8 cellular contexts compared by ENCODE assay signal in genomic region chr20:34875657-34876160, GRCh38. TPM values are rescaled to one million over a fixed set of nuclear protein-coding genes. Genes with fewer than 3 reads are reported as not detected.
DNase-seq lines count a peak whose midpoint lies in the region; ATAC-seq and TF ChIP-seq lines count a peak whose summit lies in the region.

No MANE protein-coding gene starts in this region.

- POLR2A ChIA-PET in PC-9 (lab: Charles Lee; ENCODE audit: unreplicated experiment): interaction anchor here (0.5 to 1.5 kb wide), 4 partner anchors 80 to 1250 kb away, joined by 3 to 8 read pairs (median 5); partner anchors contain the start of genes GSS and MYH7B

- H3K9me2 ChIP-seq in PC-9 (ENCODE audit: insufficient read depth): no peaks in the 10 kb centered on the region

- H3K4me1 ChIP-seq in PC-9 (replicated peaks; ENCODE audit: insufficient read depth) (peaks cover 40% of the 10 kb centered on the region), esophagus muscularis mucosa (peaks cover 35 to 73% (median 65%) of the 10 kb centered on the region in 4 donors)

- H3K4me3 ChIP-seq in PC-9: peak overlapping the region; percentile 40; the same call in 1 of the 2 replicates
- H3K4me3 ChIP-seq in esophagus muscularis mucosa: peak overlapping the region; percentile 79 to 95 (median 84)
- H3K4me3 ChIP-seq in skeletal muscle cell (ENCODE audit: low read depth, low read length): peak overlapping the region; percentile 85

- H3K27me3 ChIP-seq in PC-9 (ENCODE audit: insufficient read depth, low read depth) (no peaks in the 10 kb centered on the region), esophagus muscularis mucosa (no peaks in the 10 kb centered on the region)

- no peaks in the 10 kb centered on the region for H3K36me3 ChIP-seq in PC-9 (ENCODE audit: low read depth)
- no peaks in the 10 kb centered on the region for H3K36me3 ChIP-seq in esophagus muscularis mucosa

- TF ChIP-seq EP300 in esophagus muscularis mucosa (IDR thresholded peaks at IDR 0.05): no peak

- WGBS in esophagus muscularis mucosa: 29% methylated on average over 10 of the region's 10 CpGs

- ATAC-seq in GM18873 (IDR thresholded peaks at IDR 0.05; ENCODE audit: low FRiP score, unreplicated experiment) (peak; percentile 25), HG03565 (IDR thresholded peaks at IDR 0.05; ENCODE audit: unreplicated experiment) (no peak), HG03280 (IDR thresholded peaks at IDR 0.05; ENCODE audit: unreplicated experiment) (no peak), HG02973 (IDR thresholded peaks at IDR 0.05; ENCODE audit: unreplicated experiment) (no peak)

- TF ChIP-seq CTCF in PC-9 (conservative IDR thresholded peaks at IDR 0.05): peak; percentile 47
- peak in 1 of 3 experiments; percentile 25 for TF ChIP-seq CTCF in esophagus muscularis mucosa (IDR thresholded peaks at IDR 0.05)

- BruUV-seq in PC-9 (replicated peaks; lab: Mats Ljungman, UMichigan): no TSS peak

- peak overlapping the region; percentile 58; the same call in 1 of the 2 replicates for H2AFZ ChIP-seq in PC-9

- CTCF ChIA-PET in PC-9 (lab: Charles Lee): interaction anchor here (0.6 to 1.8 kb wide), 10 partner anchors 15 to 883 kb away, joined by 3 to 28 read pairs (median 4); partner anchors contain the start of genes GSS, MYH7B and TRPC4AP

- H3K9me3 ChIP-seq in PC-9 (ENCODE audit: insufficient read depth, low read depth): no peaks in the 10 kb centered on the region
- H3K9me3 ChIP-seq in esophagus muscularis mucosa: no peaks in the 10 kb centered on the region

- peak overlapping the region; percentile 77 for H3K4me2 ChIP-seq in PC-9

- intact Hi-C loops in PC-9 (cut with micrococcal nuclease; ENCODE audit: unreplicated experiment) (loop anchor here (1.0 to 10.0 kb wide), 7 partner anchors 32 to 393 kb away; partner anchors contain the start of genes GSS and MYH7B), esophagus muscularis mucosa (cut with DNase I) (no loop called here)

- no peak for DNase-seq in PC-9
- DNase-seq in esophagus muscularis mucosa (ENCODE audit: extremely low spot score): no peak
- no peak for DNase-seq in skeletal muscle cell (ENCODE audit: low read depth)
- no peak for DNase-seq in NCI-H748 (lab: John Stamatoyannopoulos, UW; ENCODE audit: unreplicated experiment)

- H4K20me1 ChIP-seq in PC-9 (ENCODE audit: insufficient read depth): 0 out of 2 replicates have a peak, but pooled peaks cover 6% of the 10 kb centered on the region

- peak overlapping the region; percentile 83 for H3K27ac ChIP-seq in PC-9
- peak overlapping the region; percentile 86 to 94 (median 90) for H3K27ac ChIP-seq in esophagus muscularis mucosa (replicated peaks in 1 of 4)

- TF ChIP-seq POLR2A in esophagus muscularis mucosa (IDR thresholded peaks at IDR 0.05; ENCODE audit: low read depth): no peak

- peaks cover 8% of the 10 kb centered on the region; the same call in 1 of the 2 replicates for H3F3A ChIP-seq in PC-9 (ENCODE audit: insufficient read depth, low read depth)

- peaks cover 33% of the 10 kb centered on the region for H3K79me2 ChIP-seq in PC-9 (ENCODE audit: low read depth)

RNA-seq across cellular contexts. Expression of gene ACSS2, which starts 0.7 kb away (rescaled TPM):
- total RNA-seq in PC-9 (2021): 81.1 and 108 TPM in 2 replicates
- total RNA-seq in esophagus muscularis mucosa: 10 to 100 TPM; 34.8 to 90.7 (median 62.8) TPM

RNA-seq across cellular contexts. Expression of gene GGT7, which starts 3.1 kb away (rescaled TPM):
- total RNA-seq in PC-9 (2021) (6.5 and 9.4 TPM in 2 replicates), esophagus muscularis mucosa (10 to 100 TPM in 1 of 4 donors, 1 to 10 TPM in 3; 7.6 to 11.9 (median 9.4) TPM)

RNA-seq across cellular contexts. Expression of gene NCOA6, which starts 50.3 kb away (rescaled TPM):
- 26.7 and 35.1 TPM in 2 replicates for total RNA-seq in PC-9 (2021)
- total RNA-seq in esophagus muscularis mucosa: 10 to 100 TPM; 14.9 to 30.2 (median 23.3) TPM
